Comparison of ENCODE assay signal across 24 cellular contexts in the genomic region with DNA sequence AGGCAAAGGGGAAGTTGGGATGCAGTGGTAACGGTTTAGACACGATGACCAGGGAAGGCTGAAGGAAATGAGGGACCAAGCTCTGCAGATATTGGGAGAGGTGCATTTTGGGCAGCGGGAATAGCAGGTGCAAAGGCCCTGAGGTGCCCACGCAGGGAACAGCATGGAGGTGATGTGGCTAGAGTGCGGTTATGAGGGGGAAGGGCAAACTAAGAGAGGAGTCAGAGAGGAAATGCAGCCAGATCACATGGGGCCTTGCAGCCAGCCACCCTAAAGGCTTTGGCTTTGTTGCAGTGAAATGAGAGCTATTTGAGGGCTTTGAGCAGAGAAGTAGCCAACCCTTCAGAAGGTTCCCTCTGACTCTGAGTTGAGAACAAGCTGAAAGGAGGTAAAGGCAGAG. TPM values are rescaled to one million over a fixed set of nuclear protein-coding genes. Genes with fewer than 3 reads are reported as not detected.
A peak's percentile ranks its signal among the peaks of the same experiment; 100 is the strongest.
DNase-seq lines count a peak whose midpoint lies in the region; ATAC-seq, FAIRE-seq and TF ChIP-seq lines count a peak whose summit lies in the region.
"Had no signal": no experiment of that assay in that cellular context is flagged by ENCODE, and none has a peak within 500 bp of the region (broad histone marks: within the 10 kb centered on the region; RNA-seq: fewer than 3 reads in every experiment).

No MANE protein-coding gene starts in this region.

- peaks cover 2% of the 10 kb centered on the region; the same call in 1 of the 2 replicates for H3K23me2 ChIP-seq in H1 (ENCODE audit: low read depth, low read length)

- H2BK120ac ChIP-seq in H1 (replicated peaks; ENCODE audit: low read depth, low read length): no peak overlapping the region

- no peak overlapping the region for H4K91ac ChIP-seq in H1 (replicated peaks; ENCODE audit: insufficient read length, low read length)

- no peaks in the 10 kb centered on the region for H3K27me3 ChIP-seq in Loucy (ENCODE audit: insufficient read depth, low read length, poor library complexity, severe bottlenecking)
- H3K27me3 ChIP-seq in H1 (replicated peaks in 1 of 4; ENCODE audit: control insufficient read depth in 3 of 4, extremely low read depth in 1 of 4, insufficient read depth in 3 of 4, low read length in 3 of 4): no peaks in the 10 kb centered on the region
- H3K27me3 ChIP-seq in suprapubic skin: no peaks in the 10 kb centered on the region
- H3K27me3 ChIP-seq: ascending aorta, heart right ventricle had no signal

- H3K27ac ChIP-seq in H1 (ENCODE audit: low read depth, low read length) (no peak overlapping the region), suprapubic skin (peak overlapping the region; percentile 28)
- H3K27ac ChIP-seq: parathyroid adenoma had no signal

- POLR2A ChIA-PET in H1 (lab: Charles Lee; ENCODE audit: partially characterized antibody): interaction anchor here (1.3 kb wide), 2 partner anchors 10 to 15 kb away, joined by 3 to 5 read pairs; no protein-coding TSS in a partner anchor

- H3K18ac ChIP-seq in H1 (ENCODE audit: extremely low read depth, low read length): no peak overlapping the region

- no peak overlapping the region for H4K5ac ChIP-seq in H1 (ENCODE audit: insufficient read length, low read depth, low read length)

- H3K9me2 ChIP-seq in Loucy (replicated peaks; ENCODE audit: low read depth, low read length): no peaks in the 10 kb centered on the region

- H2AK5ac ChIP-seq in H1 (ENCODE audit: low read depth, low read length): no peak overlapping the region; the same call in 1 of the 2 replicates

- FAIRE-seq in GM12891 (lab: Jason Lieb, UNC) (no peak), H1 (lab: Jason Lieb, UNC) (no peak)

- peaks cover 4% of the 10 kb centered on the region; the same call in 1 of the 2 replicates for H3K79me2 ChIP-seq in Loucy (ENCODE audit: insufficient read depth, low read length)
- no peaks in the 10 kb centered on the region for H3K79me2 ChIP-seq in H1 (ENCODE audit: control insufficient read depth in 1 of 2, insufficient read depth in 2 of 2, low read length in 2 of 2)

- no peak for TF ChIP-seq RAD21 in H1 (IDR thresholded peaks at IDR 0.05 in 1 of 2, conservative IDR thresholded peaks at IDR 0.05 in 1 of 2; ENCODE audit: low read depth in 2 of 2, low read length in 2 of 2)

- no peak overlapping the region for H3K4ac ChIP-seq in H1 (replicated peaks; ENCODE audit: insufficient read length, low read depth, low read length)

- H3K4me3 ChIP-seq in Loucy (ENCODE audit: low read length, poor library complexity, severe bottlenecking) (peak overlapping the region; percentile 57), H1 (ENCODE audit: extremely low read depth in 1 of 4, insufficient read depth in 2 of 4, low read depth in 3 of 4, low read length in 4 of 4) (no peak overlapping the region), suprapubic skin (no peak overlapping the region)
- H3K4me3 ChIP-seq: ascending aorta, heart right ventricle had no signal

- peak overlapping the region; percentile 65 for H3K9ac ChIP-seq in Loucy (ENCODE audit: low read depth, low read length, poor library complexity, severe bottlenecking)
- no peak overlapping the region for H3K9ac ChIP-seq in H1 (replicated peaks in 1 of 4; ENCODE audit: extremely low read depth in 1 of 4, low read depth in 3 of 4, low read length in 3 of 4)
- H3K9ac ChIP-seq: parathyroid adenoma had no signal

- no peak overlapping the region for H3K23ac ChIP-seq in H1 (ENCODE audit: insufficient read length)

- H3F3A ChIP-seq in Loucy (ENCODE audit: low read depth): 0 out of 2 replicates have a peak, but pooled peaks cover 3% of the 10 kb centered on the region

- TF ChIP-seq EP300 in H1 (IDR thresholded peaks at IDR 0.05; ENCODE audit: borderline replicate concordance in 1 of 2, low read depth in 2 of 2, low read length in 2 of 2) (no peak), suprapubic skin (IDR thresholded peaks at IDR 0.05) (no peak)

- WGBS in H1 (ENCODE audit: extremely low coverage in 1 of 2, insufficient coverage in 1 of 2, insufficient read length in 1 of 2, insufficient replicate concordance in 2 of 2, low coverage in 1 of 2, low lambda C conversion rate in 2 of 2, missing lambda C conversion rate in 1 of 2), 2 experiments: 87% methylated on average over 5 of the region's 5 CpGs; no CpG with 5 or more reads in 1 of the 2 experiments
- WGBS in suprapubic skin: 81% methylated on average over 5 of the region's 5 CpGs

- no peak overlapping the region; the same call in 1 of the 2 replicates for H2BK5ac ChIP-seq in H1 (ENCODE audit: low read depth, low read length)

- H3K9me3 ChIP-seq in Loucy (ENCODE audit: insufficient read depth, low read depth, low read length): no peaks in the 10 kb centered on the region
- H3K9me3 ChIP-seq in H1 (ENCODE audit: insufficient read depth in 2 of 2, low read depth in 1 of 2, low read length in 1 of 2): no peaks in the 10 kb centered on the region
- no peaks in the 10 kb centered on the region for H3K9me3 ChIP-seq in suprapubic skin
- H3K9me3 ChIP-seq: ascending aorta, heart right ventricle had no signal

- peaks cover 66% of the 10 kb centered on the region for H3K4me1 ChIP-seq in Loucy (ENCODE audit: insufficient read depth, low read length, poor library complexity, severe bottlenecking)
- H3K4me1 ChIP-seq in H1 (replicated peaks in 1 of 4; ENCODE audit: control insufficient read depth in 3 of 4, insufficient read depth in 4 of 4, low read length in 3 of 4): peaks cover 0 to 15% (median 8%) of the 10 kb centered on the region in 4 experiments; a peak in 6 of 7 replicates
- peaks cover 60% of the 10 kb centered on the region for H3K4me1 ChIP-seq in suprapubic skin

- peak overlapping the region; percentile 99; the same call in 1 of the 2 replicates for H2BK15ac ChIP-seq in H1 (ENCODE audit: low read length)

- H3K4me2 ChIP-seq in Loucy (ENCODE audit: low read depth, low read length, poor library complexity, severe bottlenecking) (peak overlapping the region; percentile 63), H1 (ENCODE audit: insufficient read depth in 1 of 2, low read depth in 2 of 2, low read length in 2 of 2) (no peak overlapping the region)

- H2BK12ac ChIP-seq in H1 (ENCODE audit: low read depth, low read length): peak overlapping the region; percentile 70; the same call in 1 of the 2 replicates

- H2AFZ ChIP-seq in Loucy (ENCODE audit: low read length) (peak overlapping the region; percentile 49; the same call in 1 of the 2 replicates), H1 (ENCODE audit: low read length) (no peak overlapping the region)
- H2AFZ ChIP-seq: parathyroid adenoma had no signal

- TF ChIP-seq CTCF in Loucy (conservative IDR thresholded peaks at IDR 0.05; ENCODE audit: low read length) (no peak), H1 (IDR thresholded peaks at IDR 0.05; ENCODE audit: control extremely low read depth in 1 of 3, insufficient read depth in 1 of 3, low read depth in 1 of 3, low read length in 3 of 3) (no peak), suprapubic skin (IDR thresholded peaks at IDR 0.05) (no peak)

- H3K14ac ChIP-seq in H1 (ENCODE audit: insufficient read length): no peak overlapping the region

- H3K56ac ChIP-seq in H1 (replicated peaks; ENCODE audit: insufficient read length, low read depth, low read length): no peak overlapping the region

- peaks cover 3% of the 10 kb centered on the region; the same call in 1 of the 2 replicates for H3K79me1 ChIP-seq in H1 (ENCODE audit: low read depth, low read length)

- no peak for DNase-seq in GM12891 (ENCODE audit: insufficient read length, low spot score)
- no peak for DNase-seq in H1 (ENCODE audit: low read depth in 1 of 2, low spot score in 2 of 2)
- DNase-seq in suprapubic skin (ENCODE audit: low spot score in 2 of 2): no peak
- DNase-seq: activated CD4-positive, CD25-positive, alpha-beta regulatory T cell treated with anti-CD3 and anti-CD28 coated beads, Interleukin-2, amount 50 U/mL, for 72 hours; activated CD8-positive, alpha-beta T cell treated with anti-CD3 and anti-CD28 coated beads, Interleukin-2, amount 10 ng/mL, durations not matched to agents 7 days and 5 days; activated naive CD4-positive, alpha-beta T cell treated with anti-CD3 and anti-CD28 coated beads, Interleukin-2, amount 50 U/mL, for 16 hours; activated T-cell treated with anti-CD3 and anti-CD28 coated beads, Interleukin-2, amount 50 U/mL, for 1 hour; central memory CD4-positive, alpha-beta T cell; DMS79; heart right ventricle; natural killer cell; NCI-H1694 treated with DMSO at 0.1 percent for 48 hours; NCI-H2227 treated with DMSO at 0.1 percent for 48 hours; NCI-H748 treated with DMSO at 0.1 percent for 48 hours; PC-3; SHP77 treated with DMSO at 0.1 percent for 48 hours had no signal

- H4K20me1 ChIP-seq in Loucy (ENCODE audit: insufficient read depth, low read length, poor library complexity, severe bottlenecking): no peaks in the 10 kb centered on the region
- H4K20me1 ChIP-seq in H1 (replicated peaks in 1 of 2; ENCODE audit: control insufficient read depth in 1 of 2, insufficient read depth in 2 of 2, low read length in 2 of 2): no peaks in the 10 kb centered on the region

- peak overlapping the region; percentile 15; the same call in 1 of the 2 replicates for H2BK20ac ChIP-seq in H1 (ENCODE audit: low read length)

- TF ChIP-seq POLR2A in GM12891 (IDR thresholded peaks at IDR 0.05; ENCODE audit: low read depth, low read length): no peak
- no peak for TF ChIP-seq POLR2A in H1 (IDR thresholded peaks at IDR 0.05; ENCODE audit: control extremely low read depth in 1 of 2, low read depth in 2 of 2, low read length in 2 of 2)
- no peak for TF ChIP-seq POLR2A in suprapubic skin (IDR thresholded peaks at IDR 0.05)

- ATAC-seq in GM18498 (IDR thresholded peaks at IDR 0.05; ENCODE audit: unreplicated experiment) (no peak), HG03159 (IDR thresholded peaks at IDR 0.05; ENCODE audit: unreplicated experiment) (no peak), HG03565 (IDR thresholded peaks at IDR 0.05; ENCODE audit: unreplicated experiment) (no peak)
- ATAC-seq: activated CD8-positive, alpha-beta T cell treated with anti-CD3 and anti-CD28 coated beads, Interleukin-2, amount 10 ng/mL, durations not matched to agents 7 days and 5 days; natural killer cell; PC-3 had no signal

- H4K8ac ChIP-seq in H1 (ENCODE audit: extremely low read depth, insufficient read depth, low read length): no peak overlapping the region

- H3K36me3 ChIP-seq in Loucy (ENCODE audit: insufficient read depth, low read length): no peaks in the 10 kb centered on the region
- no peaks in the 10 kb centered on the region for H3K36me3 ChIP-seq in H1 (ENCODE audit: control insufficient read depth in 2 of 4, insufficient read depth in 4 of 4, low read length in 3 of 4)
- H3K36me3 ChIP-seq in suprapubic skin: no peaks in the 10 kb centered on the region
- H3K36me3 ChIP-seq: ascending aorta, heart right ventricle had no signal

- CTCF ChIA-PET in H1 (lab: Charles Lee; ENCODE audit: partially characterized antibody): interaction anchor here (1.2 to 1.5 kb wide), 2 partner anchors 16 to 54 kb away, joined by 3 to 4 read pairs; no protein-coding TSS in a partner anchor

RNA-seq across cellular contexts. Expression of a gene that starts 2.6 kb away (rescaled TPM):
- 0.04 TPM for polyA plus RNA-seq in GM12891 (2012; ENCODE audit: low read depth, missing spikeins)
- total RNA-seq in H1 (2021; fragmentation: NEBNext Ultra II Directional; extraction: Animal tissue kit (Norgen Biotek cat#: 25700)): 0.19 and 0.34 TPM in 2 replicates
- polyA plus RNA-seq in H1 (2011; rRNA removed): 0.93 and 0.97 TPM in 2 replicates
- 1.2 TPM for polyA plus RNA-seq in H1 (2011; cell fraction: cytosol; rRNA removed)
- polyA plus RNA-seq in H1 (2011; cell fraction: nucleus; rRNA removed): 0.37 TPM
- 0.59 to 0.94 TPM (median 0.87 TPM) in 4 replicates for polyA plus RNA-seq in H1 (2012, experiment 1 of 2)
- polyA plus RNA-seq in H1 (2012, experiment 2 of 2): 0.42 TPM
- polyA plus RNA-seq in H1 (2013, experiment 1 of 2): 0.83 TPM
- polyA plus RNA-seq in H1 (2013, experiment 2 of 2): 0.83 TPM
- 1.3 and 1.6 TPM in 2 replicates for polyA minus RNA-seq in H1 (2011; rRNA and poly(A)+ RNA removed)
- not detected for polyA minus RNA-seq in H1 (2011; cell fraction: cytosol; rRNA and poly(A)+ RNA removed)
- 0.80 TPM for polyA minus RNA-seq in H1 (2011; cell fraction: nucleus; rRNA and poly(A)+ RNA removed)
- total RNA-seq in suprapubic skin: not detected
- total RNA-seq: activated CD8-positive, alpha-beta T cell treated with anti-CD3 and anti-CD28 coated beads, Interleukin-2, amount 10 ng/mL, durations not matched to agents 7 days and 5 days; ascending aorta; heart right ventricle; mesenteric fat pad; natural killer cell; sciatic nerve had no signal
- polyA plus RNA-seq: heart right ventricle had no signal
